Comparison of ENCODE assay signal across 7 cellular contexts in genomic region chrX:1239681-1240142, GRCh38. TPM values are rescaled to one million over a fixed set of nuclear protein-coding genes. Genes with fewer than 3 reads are reported as not detected.
A peak's percentile ranks its signal among the peaks of the same experiment; 100 is the strongest.
DNase-seq lines count a peak whose midpoint lies in the region; ATAC-seq and TF ChIP-seq lines count a peak whose summit lies in the region.

No MANE protein-coding gene starts in this region.

- ATAC-seq in GM19372 (IDR thresholded peaks at IDR 0.05; ENCODE audit: low read depth, unreplicated experiment) = peak; percentile 75
- ATAC-seq in HG03469 (IDR thresholded peaks at IDR 0.05; ENCODE audit: unreplicated experiment) = peak; percentile 84
- ATAC-seq in effector memory CD8-positive, alpha-beta T cell (replicated peaks) = peak; percentile 65
- no peak for ATAC-seq in GM19324 (IDR thresholded peaks at IDR 0.05; ENCODE audit: low FRiP score, unreplicated experiment)

- H3K27ac Mint-ChIP-seq in effector memory CD8-positive, alpha-beta T cell = no peak overlapping the region
- H3K27ac Mint-ChIP-seq in osteocyte (ENCODE audit: unreplicated experiment) = no peak overlapping the region

- no peaks in the 10 kb centered on the region for H3K27me3 Mint-ChIP-seq in effector memory CD8-positive, alpha-beta T cell
- no peaks in the 10 kb centered on the region for H3K27me3 Mint-ChIP-seq in osteocyte (ENCODE audit: unreplicated experiment)

- no peaks in the 10 kb centered on the region for H3K9me3 Mint-ChIP-seq in effector memory CD8-positive, alpha-beta T cell
- H3K9me3 Mint-ChIP-seq in osteocyte (ENCODE audit: unreplicated experiment) = no peaks in the 10 kb centered on the region

- peak in 1 of 3 experiments; percentile 10 for DNase-seq in effector memory CD8-positive, alpha-beta T cell
- peak; percentile 47 for DNase-seq in stimulated activated CD8-positive, alpha-beta memory T cell treated with anti-CD3 and anti-CD28 coated beads, Interleukin-4, amount 100 ng/mL, for 48 hours
- DNase-seq in osteocyte (ENCODE audit: extremely low spot score, unreplicated experiment) = no peak
- no peak for DNase-seq in DMS114 treated with DMSO at 0.1 percent for 48 hours (lab: John Stamatoyannopoulos, UW; ENCODE audit: unreplicated experiment)

- no peaks in the 10 kb centered on the region for H3K36me3 Mint-ChIP-seq in effector memory CD8-positive, alpha-beta T cell (ENCODE audit: insufficient read depth)
- H3K36me3 Mint-ChIP-seq in osteocyte (ENCODE audit: unreplicated experiment) = no peaks in the 10 kb centered on the region

- TF ChIP-seq CTCF in osteocyte (IDR thresholded peaks at IDR 0.05) = no peak

- H3K4me3 Mint-ChIP-seq in effector memory CD8-positive, alpha-beta T cell = no peak overlapping the region
- H3K4me3 Mint-ChIP-seq in osteocyte (ENCODE audit: unreplicated experiment) = no peak overlapping the region

- peaks cover 0 to 4% of the 10 kb centered on the region in 2 donors for H3K4me1 Mint-ChIP-seq in effector memory CD8-positive, alpha-beta T cell (ENCODE audit: low read depth in 2 of 2)
- peaks cover 11% of the 10 kb centered on the region for H3K4me1 Mint-ChIP-seq in osteocyte (ENCODE audit: unreplicated experiment)

RNA-seq across cellular contexts. Expression of gene CRLF2, which starts 27.3 kb away (rescaled TPM):
- total RNA-seq in osteocyte = not detected in 2 replicates

RNA-seq across cellular contexts. Expression of gene CSF2RA, which starts 28.9 kb away (rescaled TPM):
- total RNA-seq in osteocyte = not detected in 2 replicates
